ENCODE assay signal across 28 cellular contexts in the genomic region with DNA sequence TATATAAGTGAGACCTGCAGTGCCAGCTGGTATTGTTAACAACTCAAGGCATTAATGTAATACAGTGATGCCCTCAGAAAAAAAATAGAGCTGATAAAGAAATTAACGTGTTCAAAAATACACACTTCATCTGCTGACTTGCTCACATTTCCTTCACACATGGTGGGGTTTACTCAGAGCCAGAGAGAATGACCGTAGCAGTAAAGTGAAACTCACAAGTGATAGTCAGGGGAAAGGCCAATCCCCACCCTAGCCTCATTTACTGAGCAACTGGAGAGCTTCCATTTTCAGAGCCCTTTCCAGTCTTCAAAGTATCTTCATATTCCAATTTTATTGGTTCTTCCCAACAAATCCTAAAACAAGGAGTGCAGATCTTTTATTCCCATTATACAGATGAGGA.
A peak's percentile ranks its signal among the peaks of the same experiment; 100 is the strongest.
DNase-seq lines count a peak whose midpoint lies in the region; ATAC-seq and TF ChIP-seq lines count a peak whose summit lies in the region.
"Had no signal": no experiment of that assay in that cellular context is flagged by ENCODE, and none has a peak within 500 bp of the region (broad histone marks: within the 10 kb centered on the region; RNA-seq: fewer than 3 reads in every experiment).

No MANE protein-coding gene starts in this region.

- no peaks in the 10 kb centered on the region for H4K20me1 ChIP-seq in neural progenitor cell (ENCODE audit: low read depth)
- H4K20me1 ChIP-seq in mammary epithelial cell (ENCODE audit: insufficient read depth, low read length), result no peaks in the 10 kb centered on the region

- H3K4me3 Mint-ChIP-seq in neural progenitor cell, result no peak overlapping the region
- H3K4me3 Mint-ChIP-seq: activated naive CD4-positive, alpha-beta T cell treated with anti-CD3 and anti-CD28 coated beads for 36 hours; activated T-helper 1 cell treated with anti-CD3 and anti-CD28 coated beads, Interleukin-12 subunit alpha, Interleukin-12 subunit beta, Interleukin-2, Interleukin-4 antibody, amounts not matched to agents 30 ng/mL and 10 ng/mL and 1 ng/mL, durations not matched to agents 14 hours and 24 hours and 36 hours; CD4-positive, alpha-beta T cell; H9; naive thymus-derived CD4-positive, alpha-beta T cell had no signal

- H2AFZ ChIP-seq in neural progenitor cell (replicated peaks) (no peak overlapping the region), mammary epithelial cell (ENCODE audit: low read depth, low read length) (no peak overlapping the region)

- no peaks in the 10 kb centered on the region for H3K4me1 ChIP-seq in neural progenitor cell
- no peaks in the 10 kb centered on the region for H3K4me1 ChIP-seq in mammary epithelial cell (ENCODE audit: insufficient read depth, low read length)
- H3K4me1 ChIP-seq: stomach, transverse colon had no signal

- H3F3A ChIP-seq in neural progenitor cell (ENCODE audit: low read depth), result no peaks in the 10 kb centered on the region

- H3K4me2 ChIP-seq in neural progenitor cell (no peak overlapping the region), mammary epithelial cell (ENCODE audit: insufficient read depth, low read depth, low read length) (no peak overlapping the region)

- no peak for TF ChIP-seq CTCF in GM10248 (IDR thresholded peaks at IDR 0.05; ENCODE audit: control extremely low read depth, extremely low read depth, low read depth, missing control alignments)
- no peak for TF ChIP-seq CTCF in neural progenitor cell (IDR thresholded peaks at IDR 0.05)
- no peak for TF ChIP-seq CTCF in mammary epithelial cell (conservative IDR thresholded peaks at IDR 0.05 in 1 of 2, IDR thresholded peaks at IDR 0.05 in 1 of 2; ENCODE audit: extremely low read depth in 1 of 2, insufficient read depth in 1 of 2, low read depth in 1 of 2, low read length in 2 of 2)

- H3K9me3 ChIP-seq in neural progenitor cell (ENCODE audit: low read depth) (no peaks in the 10 kb centered on the region), mammary epithelial cell (replicated peaks; ENCODE audit: insufficient read depth, low read length) (no peaks in the 10 kb centered on the region)
- H3K9me3 ChIP-seq: stomach, transverse colon had no signal

- peak; percentile 13 for DNase-seq in GM10248 (ENCODE audit: extremely low spot score)
- DNase-seq in T-helper 9 cell, result no peak
- no peak for DNase-seq in neural progenitor cell (ENCODE audit: low spot score)
- DNase-seq in COR-L47 (lab: John Stamatoyannopoulos, UW), result no peak
- DNase-seq in mammary epithelial cell, result no peak
- DNase-seq: activated CD4-positive, alpha-beta T cell treated with anti-CD3 and anti-CD28 coated beads, Interleukin-2, amount 50 U/mL, for 4 hours; activated CD4-positive, CD25-positive, alpha-beta regulatory T cell; activated naive CD4-positive, alpha-beta T cell treated with anti-CD3 and anti-CD28 coated beads for 36 hours; AML-193; brain microvascular endothelial cell; CD4-positive, alpha-beta T cell; H9; islet precursor cell; KBM-7; left ventricle myocardium superior; MM.1S; naive thymus-derived CD4-positive, alpha-beta T cell; NCI-H2029 treated with DMSO at 0.1 percent for 48 hours; NCI-H748 treated with DMSO at 0.1 percent for 48 hours; nucleus accumbens; stomach; T-helper 1 cell; transverse colon had no signal

- H3K27me3 ChIP-seq in neural progenitor cell (no peaks in the 10 kb centered on the region), mammary epithelial cell (ENCODE audit: insufficient read depth, low read length) (no peaks in the 10 kb centered on the region)
- H3K27me3 ChIP-seq: brain microvascular endothelial cell, stomach, transverse colon had no signal

- no peak overlapping the region for H3K9ac ChIP-seq in neural progenitor cell
- no peak overlapping the region for H3K9ac ChIP-seq in mammary epithelial cell (ENCODE audit: insufficient read depth, low read length)

- H3K4me3 ChIP-seq in neural progenitor cell (no peak overlapping the region), mammary epithelial cell (replicated peaks in 1 of 3; ENCODE audit: insufficient read depth in 1 of 3, low read depth in 2 of 3, low read length in 3 of 3) (no peak overlapping the region)
- H3K4me3 ChIP-seq: stomach, transverse colon had no signal

- intact Hi-C loops in mammary epithelial cell (cut with micrococcal nuclease), result no loop called here

- ATAC-seq in GM18868 (IDR thresholded peaks at IDR 0.05; ENCODE audit: unreplicated experiment), result peak; percentile 80
- ATAC-seq in HG02610 (IDR thresholded peaks at IDR 0.05; ENCODE audit: unreplicated experiment), result peak; percentile 97
- ATAC-seq in HG03442 (IDR thresholded peaks at IDR 0.05; ENCODE audit: unreplicated experiment), result peak; percentile 76
- ATAC-seq: left ventricle myocardium superior; naive thymus-derived CD4-positive, alpha-beta T cell had no signal

- dilution Hi-C loops in mammary epithelial cell (cut with HindIII; ENCODE audit: low sequenced_read_pairs), result no loop called here

- H3K36me3 ChIP-seq in neural progenitor cell (no peaks in the 10 kb centered on the region), mammary epithelial cell (ENCODE audit: insufficient read depth, low read length) (no peaks in the 10 kb centered on the region)
- H3K36me3 ChIP-seq: brain microvascular endothelial cell, stomach, transverse colon had no signal

- H3K27ac ChIP-seq in neural progenitor cell, result no peak overlapping the region
- no peak overlapping the region for H3K27ac ChIP-seq in mammary epithelial cell (ENCODE audit: insufficient read depth, low read depth, low read length)
- H3K27ac ChIP-seq: brain microvascular endothelial cell, RWPE1, stomach, transverse colon had no signal

- H3K27me3 Mint-ChIP-seq in neural progenitor cell (ENCODE audit: insufficient read depth, low read depth), result no peaks in the 10 kb centered on the region
- H3K27me3 Mint-ChIP-seq: CD4-positive, alpha-beta T cell had no signal

- 38% methylated on average over 2 of the region's 2 CpGs for WGBS in mammary epithelial cell (ENCODE audit: low coverage, missing lambda C conversion rate)

- no peaks in the 10 kb centered on the region for H3K79me2 ChIP-seq in neural progenitor cell (ENCODE audit: low read depth)
- no peaks in the 10 kb centered on the region for H3K79me2 ChIP-seq in mammary epithelial cell (ENCODE audit: insufficient read depth, low read length)

- H3K9me3 Mint-ChIP-seq in neural progenitor cell, result no peaks in the 10 kb centered on the region
- H3K9me3 Mint-ChIP-seq: activated naive CD4-positive, alpha-beta T cell treated with anti-CD3 and anti-CD28 coated beads for 36 hours; activated T-helper 1 cell treated with anti-CD3 and anti-CD28 coated beads, Interleukin-12 subunit alpha, Interleukin-12 subunit beta, Interleukin-2, Interleukin-4 antibody, amounts not matched to agents 30 ng/mL and 10 ng/mL and 1 ng/mL, durations not matched to agents 14 hours and 24 hours and 36 hours; CD4-positive, alpha-beta T cell; H9; naive thymus-derived CD4-positive, alpha-beta T cell had no signal

- POLR2A ChIA-PET in GM10248 (lab: Yijun Ruan, JAX), result no interaction called here

- H3K4me1 Mint-ChIP-seq in neural progenitor cell, result no peaks in the 10 kb centered on the region
- H3K4me1 Mint-ChIP-seq: H9; naive thymus-derived CD4-positive, alpha-beta T cell had no signal

- no peak overlapping the region for H3K27ac Mint-ChIP-seq in neural progenitor cell
- H3K27ac Mint-ChIP-seq: activated naive CD4-positive, alpha-beta T cell treated with anti-CD3 and anti-CD28 coated beads for 36 hours; activated T-helper 1 cell treated with anti-CD3 and anti-CD28 coated beads, Interleukin-12 subunit alpha, Interleukin-12 subunit beta, Interleukin-2, Interleukin-4 antibody, amounts not matched to agents 30 ng/mL and 10 ng/mL and 1 ng/mL, durations not matched to agents 14 hours and 24 hours and 36 hours; CD4-positive, alpha-beta T cell; H9; naive thymus-derived CD4-positive, alpha-beta T cell had no signal

- BruUV-seq in mammary epithelial cell (replicated peaks; lab: Mats Ljungman, UMichigan), result no TSS peak

- CTCF ChIA-PET in GM10248 (lab: Yijun Ruan, JAX), result interaction anchor here (1.0 kb wide), 1 partner anchor 19 kb away, joined by 3 read pairs; no protein-coding TSS in a partner anchor
- CTCF ChIA-PET in mammary epithelial cell (lab: Charles Lee; ENCODE audit: low non-redundant PET), result no interaction called here

- H3K36me3 Mint-ChIP-seq in neural progenitor cell, result no peaks in the 10 kb centered on the region
- H3K36me3 Mint-ChIP-seq: naive thymus-derived CD4-positive, alpha-beta T cell had no signal

- in situ Hi-C loops in mammary epithelial cell (cut with MboI; ENCODE audit: low sequenced_read_pairs in 2 of 2), result no loop called here
